In the genomic region with DNA sequence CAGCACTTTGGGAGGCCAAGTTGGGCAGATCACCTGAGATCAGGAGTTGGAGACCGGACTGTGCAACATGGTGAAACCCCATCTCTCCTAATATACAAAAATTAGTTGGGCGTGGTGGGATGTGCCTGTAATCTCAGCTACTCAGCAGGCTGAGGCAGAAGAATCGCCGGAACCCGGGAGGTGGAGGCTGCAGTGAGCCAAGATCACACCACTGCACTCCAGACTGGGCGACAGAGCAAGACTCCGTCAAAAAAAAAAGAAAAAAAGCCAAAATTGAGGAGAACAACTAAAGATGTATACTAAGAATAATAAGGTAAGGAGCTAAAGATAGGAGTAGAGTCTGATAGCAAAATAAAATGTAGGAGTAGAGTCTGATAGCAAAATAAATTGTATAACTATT, we compare ENCODE assay signal across 9 cellular contexts.
"Had no signal": no experiment of that assay in that cellular context is flagged by ENCODE, and none has a peak within 500 bp of the region (broad histone marks: within the 10 kb centered on the region; RNA-seq: fewer than 3 reads in every experiment).

No MANE protein-coding gene starts in this region.

- H3K27ac Mint-ChIP-seq: HFFc6 had no signal

- H3K9me3 ChIP-seq: HAP-1 had no signal

- H3K27ac ChIP-seq: HL-60 had no signal

- H3K36me3 ChIP-seq: HAP-1 had no signal

- DNase-seq: GOT3, HFFc6, IMR-90, KG1 had no signal

- ATAC-seq: HCT116, K562 had no signal

- H3K4me3 Mint-ChIP-seq: HFFc6 had no signal

- H3K4me3 ChIP-seq: HAP-1, K562 had no signal

- FAIRE-seq: H54, K562 had no signal
